7 cellular contexts compared by ENCODE assay signal in genomic region chr16:2048116-2048543, GRCh38. TPM values are rescaled to one million over a fixed set of nuclear protein-coding genes. Genes with fewer than 3 reads are reported as not detected.
A peak's percentile ranks its signal among the peaks of the same experiment; 100 is the strongest.
DNase-seq lines count a peak whose midpoint lies in the region; ATAC-seq and TF ChIP-seq lines count a peak whose summit lies in the region.

No MANE protein-coding gene starts in this region.

- no peaks in the 10 kb centered on the region for H3K9me3 Mint-ChIP-seq in H9

- 0 out of 2 replicates have a peak, but pooled peaks cover 3% of the 10 kb centered on the region for H3K4me1 ChIP-seq in H9 (ENCODE audit: insufficient read depth, low read length)
- H3K4me1 ChIP-seq in SJSA1 (replicated peaks): peaks cover 25% of the 10 kb centered on the region
- peaks cover 6% of the 10 kb centered on the region for H3K4me1 ChIP-seq in fibroblast of lung (ENCODE audit: control insufficient read depth, extremely low read depth, insufficient read depth, low read length)

- peaks cover 4 to 23% (median 23%) of the 10 kb centered on the region in 3 experiments; a peak in 6 of 7 replicates for H3K36me3 Mint-ChIP-seq in H9 (ENCODE audit: insufficient read depth in 1 of 3, low read depth in 3 of 3)

- H2AFZ ChIP-seq in H9 (ENCODE audit: low read length): no peak overlapping the region
- H2AFZ ChIP-seq in fibroblast of lung (ENCODE audit: low read length): peak overlapping the region; percentile 27

- no peak overlapping the region for H4K91ac ChIP-seq in H9 (ENCODE audit: insufficient read length, low read depth, low read length)

- no peak overlapping the region for H2BK5ac ChIP-seq in H9 (ENCODE audit: insufficient read length, low read length)

- H4K20me1 ChIP-seq in H9 (ENCODE audit: control insufficient read depth, insufficient read depth, insufficient read length) (no peaks in the 10 kb centered on the region), fibroblast of lung (ENCODE audit: control insufficient read depth, extremely low read depth, insufficient read depth, low read length) (no peaks in the 10 kb centered on the region)

- DNase-seq in H9: no peak
- peak in 1 of 2 experiments; percentile 8 for DNase-seq in SJSA1 (ENCODE audit: low read depth in 1 of 2, low spot score in 2 of 2)
- no peak for DNase-seq in fibroblast of lung (ENCODE audit: low read depth in 2 of 2)
- DNase-seq in sciatic nerve (ENCODE audit: low spot score): no peak
- DNase-seq in SK-N-DZ (ENCODE audit: low spot score): no peak

- H3K23me2 ChIP-seq in H9 (ENCODE audit: insufficient read length, low read depth, low read length, poor library complexity, severe bottlenecking): peaks cover 11% of the 10 kb centered on the region

- H3T11ph ChIP-seq in H9 (ENCODE audit: low read length): no peak overlapping the region

- H3K27ac ChIP-seq in H9 (ENCODE audit: insufficient read length, low read depth, low read length) (no peak overlapping the region), SJSA1 (no peak overlapping the region), fibroblast of lung (ENCODE audit: insufficient read depth, low read length) (peak overlapping the region; percentile 3)

- intact Hi-C loops in sciatic nerve (cut with DNase I): no loop called here

- H2AK5ac ChIP-seq in H9 (ENCODE audit: insufficient read length, low read length): no peak overlapping the region

- H3K36me3 ChIP-seq in SJSA1 (peaks cover 46% of the 10 kb centered on the region), fibroblast of lung (ENCODE audit: control insufficient read depth, insufficient read depth, low read length) (peaks cover 4% of the 10 kb centered on the region)

- H3K27me3 Mint-ChIP-seq in H9 (ENCODE audit: low read depth): no peaks in the 10 kb centered on the region

- H3K4me2 ChIP-seq in H9 (ENCODE audit: insufficient read depth, insufficient read length, low read length): peak overlapping the region; percentile 81
- H3K4me2 ChIP-seq in fibroblast of lung (ENCODE audit: extremely low read depth, insufficient read depth, low read length): peak overlapping the region; percentile 90

- H4K5ac ChIP-seq in H9 (ENCODE audit: insufficient read length, low read depth, low read length): no peak overlapping the region

- H3K18ac ChIP-seq in H9 (ENCODE audit: insufficient read length, low read depth, low read length): no peak overlapping the region

- no peak overlapping the region for H3K56ac ChIP-seq in H9 (ENCODE audit: insufficient read length, low read depth, low read length)

- no peaks in the 10 kb centered on the region for H3K79me1 ChIP-seq in H9 (ENCODE audit: insufficient read depth, low read depth, low read length, poor library complexity, severe bottlenecking)

- no peak overlapping the region for H3K14ac ChIP-seq in H9 (ENCODE audit: insufficient read depth, low read length)

- H3K23ac ChIP-seq in H9 (ENCODE audit: insufficient read length, low read depth, low read length): no peak overlapping the region

- H3K4me3 ChIP-seq in SJSA1 (peak overlapping the region; percentile 92), fibroblast of lung (replicated peaks in 1 of 4; ENCODE audit: control extremely low read depth in 1 of 4, insufficient read depth in 1 of 4, low read depth in 3 of 4, low read length in 4 of 4) (peak overlapping the region; percentile 68 to 90 (median 79))

- H2BK120ac ChIP-seq in H9 (ENCODE audit: low read depth, low read length, poor library complexity, severe bottlenecking): no peak overlapping the region

- H3K27ac Mint-ChIP-seq in H9: peak overlapping the region in 1 of 3 experiments; percentile 22; a peak in 1 of 7 replicates

- WGBS in H9 (ENCODE audit: extremely low coverage, insufficient read length, low lambda C conversion rate): no CpG with 5 or more reads among the region's 30 CpGs

- H2BK15ac ChIP-seq in H9 (ENCODE audit: low read depth, low read length): no peak overlapping the region

- H2BK12ac ChIP-seq in H9 (ENCODE audit: insufficient read length, low read depth, low read length): no peak overlapping the region

- H2BK20ac ChIP-seq in H9 (ENCODE audit: low read depth, low read length, poor library complexity, severe bottlenecking): no peak overlapping the region

- peaks cover 10 to 15% of the 10 kb centered on the region in 2 experiments for H3K4me1 Mint-ChIP-seq in H9

- TF ChIP-seq CTCF in H9 (conservative IDR thresholded peaks at IDR 0.05) (no peak), fibroblast of lung (conservative IDR thresholded peaks at IDR 0.05 in 1 of 2, IDR thresholded peaks at IDR 0.05 in 1 of 2; ENCODE audit: low read depth in 1 of 2, low read length in 2 of 2) (no peak)

- no peaks in the 10 kb centered on the region for H3K27me3 ChIP-seq in H9 (ENCODE audit: insufficient read depth, low read length)
- no peaks in the 10 kb centered on the region for H3K27me3 ChIP-seq in SJSA1 (replicated peaks)
- no peaks in the 10 kb centered on the region for H3K27me3 ChIP-seq in fibroblast of lung (ENCODE audit: control insufficient read depth, insufficient read depth, low read length)

- no peaks in the 10 kb centered on the region for H3K9me3 ChIP-seq in H9 (ENCODE audit: control insufficient read depth, low read depth, low read length)
- H3K9me3 ChIP-seq in SJSA1 (replicated peaks): no peaks in the 10 kb centered on the region
- no peaks in the 10 kb centered on the region for H3K9me3 ChIP-seq in fibroblast of lung (ENCODE audit: control insufficient read depth, insufficient read depth, low read depth, low read length)

- ATAC-seq in sciatic nerve: peak; percentile 1
- no peak for ATAC-seq in GM19452 (IDR thresholded peaks at IDR 0.05; ENCODE audit: unreplicated experiment)
- ATAC-seq in GM18907 (IDR thresholded peaks at IDR 0.05; ENCODE audit: unreplicated experiment): no peak

- peak overlapping the region; percentile 89 to 95 for H3K4me3 Mint-ChIP-seq in H9

- H4K8ac ChIP-seq in H9 (replicated peaks; ENCODE audit: insufficient read length, low read depth, low read length): no peak overlapping the region

- H3K9ac ChIP-seq in H9 (ENCODE audit: extremely low read depth, insufficient read length, low read length) (peak overlapping the region; percentile 36), fibroblast of lung (ENCODE audit: insufficient read depth, low read length) (peak overlapping the region; percentile 69)

- H3K4ac ChIP-seq in H9 (ENCODE audit: low read depth, low read length): no peak overlapping the region

- H3K79me2 ChIP-seq in H9 (ENCODE audit: insufficient read depth, low read length) (no peaks in the 10 kb centered on the region), fibroblast of lung (ENCODE audit: control insufficient read depth, insufficient read depth, low read length) (peaks cover 13% of the 10 kb centered on the region)

RNA-seq across cellular contexts. Expression of gene TSC2, which starts 0.3 kb away (rescaled TPM):
- total RNA-seq in H9 (2021): 122 and 125 TPM in 2 replicates
- total RNA-seq in SJSA1 (2014; rRNA removed; shearing (Covaris generic)): 36.9 and 51.9 TPM in 2 replicates
- total RNA-seq in fibroblast of lung: 35.7 and 46.6 TPM in 2 replicates
- 24.5 and 39.6 TPM in 2 replicates for polyA plus RNA-seq in fibroblast of lung
- 52.2 and 55.8 TPM in 2 replicates for polyA plus RNA-seq in fibroblast of lung (2012)
- polyA minus RNA-seq in fibroblast of lung (ENCODE audit: low replicate concordance): 242 and 267 TPM in 2 replicates
- total RNA-seq in sciatic nerve: 156 TPM
- polyA plus RNA-seq in SK-N-DZ (2014; cell fraction: cytosol; rRNA removed): 67.3 and 83.0 TPM in 2 replicates
- polyA plus RNA-seq in SK-N-DZ (2014; cell fraction: nucleus; rRNA removed): 212 and 315 TPM in 2 replicates

RNA-seq across cellular contexts. Expression of gene NTHL1, which starts 0.5 kb away (rescaled TPM):
- total RNA-seq in H9 (2021): 52.0 and 54.0 TPM in 2 replicates
- total RNA-seq in SJSA1 (2014; rRNA removed; shearing (Covaris generic)): 33.9 and 59.3 TPM in 2 replicates
- total RNA-seq in fibroblast of lung: 34.7 and 44.4 TPM in 2 replicates
- 8.4 and 9.2 TPM in 2 replicates for polyA plus RNA-seq in fibroblast of lung
- 17.4 and 19.0 TPM in 2 replicates for polyA plus RNA-seq in fibroblast of lung (2012)
- polyA minus RNA-seq in fibroblast of lung (ENCODE audit: low replicate concordance): 5.2 and 9.7 TPM in 2 replicates
- 21.8 TPM for total RNA-seq in sciatic nerve
- polyA plus RNA-seq in SK-N-DZ (2014; cell fraction: cytosol; rRNA removed): 120 and 139 TPM in 2 replicates
- polyA plus RNA-seq in SK-N-DZ (2014; cell fraction: nucleus; rRNA removed): 97.5 and 128 TPM in 2 replicates

RNA-seq across cellular contexts. Expression of gene NHERF2, which starts 21.4 kb away (rescaled TPM):
- total RNA-seq in H9 (2021) (15.3 and 18.4 TPM in 2 replicates), fibroblast of lung (16.9 and 21.5 TPM in 2 replicates), sciatic nerve (107 TPM)
- total RNA-seq in SJSA1 (2014; rRNA removed; shearing (Covaris generic)): 50.2 and 57.3 TPM in 2 replicates
- polyA plus RNA-seq in fibroblast of lung: 30.7 and 38.0 TPM in 2 replicates
- polyA plus RNA-seq in fibroblast of lung (2012): 79.5 and 84.8 TPM in 2 replicates
- 15.5 and 29.6 TPM in 2 replicates for polyA minus RNA-seq in fibroblast of lung (ENCODE audit: low replicate concordance)
- polyA plus RNA-seq in SK-N-DZ (2014; cell fraction: cytosol; rRNA removed): 18.5 and 18.9 TPM in 2 replicates
- polyA plus RNA-seq in SK-N-DZ (2014; cell fraction: nucleus; rRNA removed): 7.9 and 13.0 TPM in 2 replicates

RNA-seq across cellular contexts. Expression of gene NPW, which starts 28.5 kb away (rescaled TPM):
- total RNA-seq in H9 (2021) (7.1 and 10.2 TPM in 2 replicates), fibroblast of lung (0.26 and 0.99 TPM in 2 replicates), sciatic nerve (0.36 TPM)
- not detected in 2 replicates for total RNA-seq in SJSA1 (2014; rRNA removed; shearing (Covaris generic))
- polyA plus RNA-seq in fibroblast of lung: 0.06 and 0.20 TPM in 2 replicates
- polyA plus RNA-seq in fibroblast of lung (2012): 0.58 and 1.3 TPM in 2 replicates
- polyA minus RNA-seq in fibroblast of lung (ENCODE audit: low replicate concordance): not detected in 2 replicates
- polyA plus RNA-seq in SK-N-DZ (2014; cell fraction: cytosol; rRNA removed): 5.3 and 14.5 TPM in 2 replicates
- polyA plus RNA-seq in SK-N-DZ (2014; cell fraction: nucleus; rRNA removed): 5.5 and 6.6 TPM in 2 replicates

RNA-seq across cellular contexts. Expression of gene ZNF598, which starts 38.5 kb away (rescaled TPM):
- total RNA-seq in H9 (2021) (64.2 and 70.9 TPM in 2 replicates), fibroblast of lung (10.8 and 18.8 TPM in 2 replicates), sciatic nerve (34.5 TPM)
- total RNA-seq in SJSA1 (2014; rRNA removed; shearing (Covaris generic)): 13.5 and 20.4 TPM in 2 replicates
- 11.6 and 18.7 TPM in 2 replicates for polyA plus RNA-seq in fibroblast of lung
- polyA plus RNA-seq in fibroblast of lung (2012): 19.6 and 29.9 TPM in 2 replicates
- polyA minus RNA-seq in fibroblast of lung (ENCODE audit: low replicate concordance): 14.7 and 15.9 TPM in 2 replicates
- polyA plus RNA-seq in SK-N-DZ (2014; cell fraction: cytosol; rRNA removed): 54.0 and 59.4 TPM in 2 replicates
- 160 and 226 TPM in 2 replicates for polyA plus RNA-seq in SK-N-DZ (2014; cell fraction: nucleus; rRNA removed)
